8 cellular contexts compared by ENCODE assay signal in the genomic region with DNA sequence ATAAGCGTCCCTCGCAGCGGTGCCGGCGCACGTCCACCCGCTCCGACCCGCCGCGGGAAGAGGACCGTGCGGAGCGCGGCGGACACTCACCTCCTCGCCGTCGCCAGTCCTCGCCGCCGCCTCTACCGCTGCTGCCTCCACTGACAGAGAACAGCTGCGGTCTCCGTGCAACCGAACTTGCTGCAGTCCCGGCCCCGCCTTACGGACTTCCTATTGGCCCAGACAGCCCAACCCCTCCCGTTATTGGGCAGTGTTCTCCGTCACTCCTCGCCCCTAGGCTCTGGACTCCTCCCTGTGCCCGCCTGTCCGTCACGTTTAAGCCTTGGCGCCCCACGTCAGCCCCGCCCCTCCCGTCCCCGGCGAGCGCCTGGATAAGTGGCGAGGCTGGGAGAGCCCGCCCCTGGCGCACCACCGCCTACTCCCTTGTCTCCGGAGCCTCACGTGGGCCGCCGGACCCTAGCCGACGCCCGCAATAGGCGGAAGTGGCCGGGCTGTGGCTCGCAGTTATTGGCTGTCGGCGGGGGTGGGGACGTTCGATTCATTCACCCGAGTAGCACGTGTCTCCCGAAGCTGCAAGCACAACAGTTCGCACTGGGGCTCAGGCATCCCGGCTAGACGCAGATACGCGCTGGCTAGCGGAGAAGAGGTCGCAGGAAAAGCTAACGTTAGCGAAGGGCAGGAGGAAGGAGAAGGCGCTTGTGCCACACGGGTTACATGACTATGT. TPM values are rescaled to one million over a fixed set of nuclear protein-coding genes. Genes with fewer than 3 reads are reported as not detected.
DNase-seq lines count a peak whose midpoint lies in the region; ATAC-seq and TF ChIP-seq lines count a peak whose summit lies in the region.

A gene with protein sequence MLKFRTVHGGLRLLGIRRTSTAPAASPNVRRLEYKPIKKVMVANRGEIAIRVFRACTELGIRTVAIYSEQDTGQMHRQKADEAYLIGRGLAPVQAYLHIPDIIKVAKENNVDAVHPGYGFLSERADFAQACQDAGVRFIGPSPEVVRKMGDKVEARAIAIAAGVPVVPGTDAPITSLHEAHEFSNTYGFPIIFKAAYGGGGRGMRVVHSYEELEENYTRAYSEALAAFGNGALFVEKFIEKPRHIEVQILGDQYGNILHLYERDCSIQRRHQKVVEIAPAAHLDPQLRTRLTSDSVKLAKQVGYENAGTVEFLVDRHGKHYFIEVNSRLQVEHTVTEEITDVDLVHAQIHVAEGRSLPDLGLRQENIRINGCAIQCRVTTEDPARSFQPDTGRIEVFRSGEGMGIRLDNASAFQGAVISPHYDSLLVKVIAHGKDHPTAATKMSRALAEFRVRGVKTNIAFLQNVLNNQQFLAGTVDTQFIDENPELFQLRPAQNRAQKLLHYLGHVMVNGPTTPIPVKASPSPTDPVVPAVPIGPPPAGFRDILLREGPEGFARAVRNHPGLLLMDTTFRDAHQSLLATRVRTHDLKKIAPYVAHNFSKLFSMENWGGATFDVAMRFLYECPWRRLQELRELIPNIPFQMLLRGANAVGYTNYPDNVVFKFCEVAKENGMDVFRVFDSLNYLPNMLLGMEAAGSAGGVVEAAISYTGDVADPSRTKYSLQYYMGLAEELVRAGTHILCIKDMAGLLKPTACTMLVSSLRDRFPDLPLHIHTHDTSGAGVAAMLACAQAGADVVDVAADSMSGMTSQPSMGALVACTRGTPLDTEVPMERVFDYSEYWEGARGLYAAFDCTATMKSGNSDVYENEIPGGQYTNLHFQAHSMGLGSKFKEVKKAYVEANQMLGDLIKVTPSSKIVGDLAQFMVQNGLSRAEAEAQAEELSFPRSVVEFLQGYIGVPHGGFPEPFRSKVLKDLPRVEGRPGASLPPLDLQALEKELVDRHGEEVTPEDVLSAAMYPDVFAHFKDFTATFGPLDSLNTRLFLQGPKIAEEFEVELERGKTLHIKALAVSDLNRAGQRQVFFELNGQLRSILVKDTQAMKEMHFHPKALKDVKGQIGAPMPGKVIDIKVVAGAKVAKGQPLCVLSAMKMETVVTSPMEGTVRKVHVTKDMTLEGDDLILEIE (minus strand): TSS at position 152 of the 724 bp plus-strand sequence. CDS start 86,224 bp downstream, outside the sequence.

- ATAC-seq in DND-41 (ENCODE audit: insufficient read depth, low read depth) = peak; percentile 92
- ATAC-seq in stimulated activated naive CD8-positive, alpha-beta T cell treated with anti-CD3 and anti-CD28 coated beads, Interleukin-15, amount 100 ng/mL, for 72 hours = peak; percentile 99

- no peaks in the 10 kb centered on the region for H4K20me1 ChIP-seq in DND-41 (ENCODE audit: insufficient read depth, low read length)
- H4K20me1 ChIP-seq in Loucy (ENCODE audit: insufficient read depth, low read length, poor library complexity, severe bottlenecking) = no peaks in the 10 kb centered on the region
- H4K20me1 ChIP-seq in neural cell (ENCODE audit: insufficient read depth) = no peaks in the 10 kb centered on the region

- H3K27me3 ChIP-seq in DND-41 (ENCODE audit: insufficient read depth, low read length, poor library complexity) (no peaks in the 10 kb centered on the region), Loucy (ENCODE audit: insufficient read depth, low read length, poor library complexity, severe bottlenecking) (no peaks in the 10 kb centered on the region), SJCRH30 (no peaks in the 10 kb centered on the region), neural cell (ENCODE audit: insufficient read depth, low read depth, low read length) (no peaks in the 10 kb centered on the region)

- peak within 1 kb of the TSS; percentile 64 to 89 for H3K27ac Mint-ChIP-seq in stimulated activated naive CD8-positive, alpha-beta T cell treated with anti-CD3 and anti-CD28 coated beads, Interleukin-15, amount 100 ng/mL, for 72 hours

- peaks cover 26% of the 10 kb centered on the region for H3K4me1 Mint-ChIP-seq in stimulated activated naive CD8-positive, alpha-beta T cell treated with anti-CD3 and anti-CD28 coated beads, Interleukin-15, amount 100 ng/mL, for 72 hours

- H3K4me1 ChIP-seq in DND-41 (ENCODE audit: insufficient read depth, low read length) = peaks cover 25% of the 10 kb centered on the region
- peaks cover 21% of the 10 kb centered on the region for H3K4me1 ChIP-seq in Loucy (ENCODE audit: insufficient read depth, low read length, poor library complexity, severe bottlenecking)
- H3K4me1 ChIP-seq in SJCRH30 = peaks cover 11% of the 10 kb centered on the region

- H3K4me2 ChIP-seq in DND-41 (ENCODE audit: insufficient read depth, low read length) (peak within 1 kb of the TSS; percentile 87), Loucy (ENCODE audit: low read depth, low read length, poor library complexity, severe bottlenecking) (peak within 1 kb of the TSS; percentile 91), neural cell (ENCODE audit: low read length) (peak within 1 kb of the TSS; percentile 89)

- TF ChIP-seq RAD21 in neural cell (conservative IDR thresholded peaks at IDR 0.05) = peak; percentile 37

- DNase-seq in DND-41 (peak; percentile 100), H4 (ENCODE audit: low spot score) (peak; percentile 99), SJCRH30 (peak; percentile 99), fibroblast of villous mesenchyme (ENCODE audit: low read depth) (peak; percentile 100)
- DNase-seq in activated naive CD4-positive, alpha-beta T cell (lab: John Stamatoyannopoulos, UW) = peak; percentile 88 to 96 (median 90)
- DNase-seq in stimulated activated naive CD8-positive, alpha-beta T cell treated with anti-CD3 and anti-CD28 coated beads, Interleukin-15, amount 100 ng/mL, for 72 hours = peak; percentile 97 to 99

- H3K4me3 ChIP-seq in DND-41 (ENCODE audit: low read depth in 1 of 2, low read length in 2 of 2) = peak within 1 kb of the TSS; percentile 38 to 90; a peak in 3 of 4 replicates
- peak within 1 kb of the TSS; percentile 73 for H3K4me3 ChIP-seq in Loucy (ENCODE audit: low read length, poor library complexity, severe bottlenecking)
- H3K4me3 ChIP-seq in SJCRH30 = peak within 1 kb of the TSS; percentile 90
- H3K4me3 ChIP-seq in fibroblast of villous mesenchyme (ENCODE audit: low read depth, low read length) = peak within 1 kb of the TSS; percentile 72
- H3K4me3 ChIP-seq in neural cell (ENCODE audit: low read length) = peak within 1 kb of the TSS; percentile 83

- TF ChIP-seq CTCF in DND-41 (IDR thresholded peaks at IDR 0.05; ENCODE audit: borderline replicate concordance, extremely low read depth, low read length, poor library complexity, severe bottlenecking) = no peak
- no peak for TF ChIP-seq CTCF in Loucy (conservative IDR thresholded peaks at IDR 0.05; ENCODE audit: low read length)
- no peak for TF ChIP-seq CTCF in fibroblast of villous mesenchyme (IDR thresholded peaks at IDR 0.05; ENCODE audit: insufficient read depth, low read depth, low read length)
- TF ChIP-seq CTCF in neural cell (IDR thresholded peaks at IDR 0.05; ENCODE audit: poor library complexity, severe bottlenecking) = peak; percentile 29

- H3F3A ChIP-seq in Loucy (ENCODE audit: low read depth) (no peaks in the 10 kb centered on the region; the same call in 1 of the 2 replicates), neural cell (ENCODE audit: insufficient read depth, low read length, poor library complexity, severe bottlenecking) (no peaks in the 10 kb centered on the region)

- H3K4me3 Mint-ChIP-seq in stimulated activated naive CD8-positive, alpha-beta T cell treated with anti-CD3 and anti-CD28 coated beads, Interleukin-15, amount 100 ng/mL, for 72 hours = peak within 1 kb of the TSS; percentile 85

- H3K9me3 Mint-ChIP-seq in stimulated activated naive CD8-positive, alpha-beta T cell treated with anti-CD3 and anti-CD28 coated beads, Interleukin-15, amount 100 ng/mL, for 72 hours = no peaks in the 10 kb centered on the region

- no peak for TF ChIP-seq EP300 in neural cell (conservative IDR thresholded peaks at IDR 0.05; ENCODE audit: poor library complexity, severe bottlenecking)

- H3K36me3 ChIP-seq in DND-41 (ENCODE audit: insufficient read depth, low read length) (0 out of 2 replicates have a peak, but pooled peaks cover 3% of the 10 kb centered on the region), Loucy (ENCODE audit: insufficient read depth, low read length) (no peaks in the 10 kb centered on the region), SJCRH30 (no peaks in the 10 kb centered on the region), neural cell (ENCODE audit: insufficient read depth, low read length) (no peaks in the 10 kb centered on the region)

- H2AFZ ChIP-seq in DND-41 (ENCODE audit: low read depth, low read length) (peak within 1 kb of the TSS; percentile 91), Loucy (ENCODE audit: low read length) (peak within 1 kb of the TSS; percentile 85), neural cell (ENCODE audit: low read depth, low read length) (no peak within 1 kb of the TSS)

- H3K27ac ChIP-seq in DND-41 (ENCODE audit: low read length) (peak within 1 kb of the TSS; percentile 68), SJCRH30 (peak within 1 kb of the TSS; percentile 82), neural cell (ENCODE audit: low read length) (no peak within 1 kb of the TSS)

- peak within 1 kb of the TSS; percentile 46 for H3K9ac ChIP-seq in DND-41 (ENCODE audit: low read depth, low read length)
- peak within 1 kb of the TSS; percentile 61 for H3K9ac ChIP-seq in Loucy (ENCODE audit: low read depth, low read length, poor library complexity, severe bottlenecking)
- peak within 1 kb of the TSS; percentile 60 for H3K9ac ChIP-seq in neural cell (ENCODE audit: low read length)

- H3K79me2 ChIP-seq in DND-41 (ENCODE audit: insufficient read depth, low read length) = no peaks in the 10 kb centered on the region; the same call in 1 of the 2 replicates
- no peaks in the 10 kb centered on the region for H3K79me2 ChIP-seq in Loucy (ENCODE audit: insufficient read depth, low read length)
- no peaks in the 10 kb centered on the region for H3K79me2 ChIP-seq in neural cell (replicated peaks; ENCODE audit: insufficient read depth, low read length)

- peaks cover 7% of the 10 kb centered on the region for H3K27me3 Mint-ChIP-seq in stimulated activated naive CD8-positive, alpha-beta T cell treated with anti-CD3 and anti-CD28 coated beads, Interleukin-15, amount 100 ng/mL, for 72 hours

- no peaks in the 10 kb centered on the region for H3K9me2 ChIP-seq in Loucy (replicated peaks; ENCODE audit: low read depth, low read length)
- H3K9me2 ChIP-seq in neural cell (ENCODE audit: insufficient read depth, low read length) = no peaks in the 10 kb centered on the region

- H3K9me3 ChIP-seq in DND-41 (ENCODE audit: insufficient read depth, low read length, severe bottlenecking) (no peaks in the 10 kb centered on the region), Loucy (ENCODE audit: insufficient read depth, low read depth, low read length) (no peaks in the 10 kb centered on the region), SJCRH30 (replicated peaks) (no peaks in the 10 kb centered on the region), neural cell (ENCODE audit: low read length) (no peaks in the 10 kb centered on the region)

TF ChIP-seq in neural cell, 6 proteins besides CTCF, POLR2A, EP300 and RAD21 (continues in another document):
- peak; percentile 99 for TF ChIP-seq MXI1 (conservative IDR thresholded peaks at IDR 0.05; ENCODE audit: poor library complexity, severe bottlenecking)

RNA-seq across cellular contexts. Expression of the gene that starts here (rescaled TPM):
- 17.1 and 21.6 TPM in 2 replicates for total RNA-seq in H4 (2014; rRNA removed; shearing (Covaris generic))
- total RNA-seq in SJCRH30 (2014; rRNA removed; shearing (Covaris generic)) = 19.9 and 22.9 TPM in 2 replicates
- 11.7 and 12.6 TPM in 2 replicates for total RNA-seq in fibroblast of villous mesenchyme
- polyA plus RNA-seq in neural cell = 7.1 and 8.9 TPM in 2 replicates
- 9.7 and 11.5 TPM in 2 replicates for polyA minus RNA-seq in neural cell
